18 cellular contexts compared by ENCODE assay signal in the genomic region with DNA sequence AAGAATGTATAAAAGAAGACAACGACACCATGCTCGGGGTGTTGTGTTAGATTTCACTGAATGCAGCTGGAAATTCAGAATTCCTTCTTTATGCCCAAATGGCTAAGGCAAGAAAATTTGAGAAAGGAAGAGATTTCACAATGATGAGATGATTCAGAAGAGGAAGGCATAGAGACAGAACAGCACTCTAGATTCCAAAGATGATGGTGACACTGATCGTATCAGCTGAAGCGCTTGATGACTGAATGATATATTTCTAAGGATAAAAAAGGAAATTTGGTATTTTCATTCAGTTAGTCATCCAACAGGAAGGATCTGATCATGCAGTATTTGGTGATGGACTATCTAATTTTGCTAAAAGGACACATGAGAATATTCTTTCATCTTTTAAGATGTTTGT.
"Had no signal": no experiment of that assay in that cellular context is flagged by ENCODE, and none has a peak within 500 bp of the region (broad histone marks: within the 10 kb centered on the region; RNA-seq: fewer than 3 reads in every experiment).

No MANE protein-coding gene starts in this region.

- H3K36me3 ChIP-seq: esophagus muscularis mucosa, pancreas, tibial artery, upper lobe of left lung, uterus had no signal

- H3K27ac ChIP-seq: epithelial cell of prostate, esophagus muscularis mucosa, foreskin keratinocyte, pancreas, tibial artery, upper lobe of left lung, uterus had no signal

- H3K4me2 ChIP-seq: smooth muscle cell had no signal

- H3K9me3 ChIP-seq: pancreas, upper lobe of left lung, uterus had no signal

- H3K4me3 ChIP-seq: esophagus muscularis mucosa, lung, pancreas, smooth muscle cell, tibial artery, upper lobe of left lung, uterus had no signal

- ATAC-seq: effector memory CD8-positive, alpha-beta T cell; foreskin keratinocyte; left colon; left ventricle myocardium superior; pancreas; right cardiac atrium had no signal

- H3K4me1 ChIP-seq: esophagus muscularis mucosa, foreskin keratinocyte, pancreas, tibial artery, upper lobe of left lung, uterus had no signal

- H3K27me3 ChIP-seq: esophagus muscularis mucosa, pancreas, tibial artery, upper lobe of left lung, uterus had no signal

- DNase-seq: effector memory CD8-positive, alpha-beta T cell; foreskin keratinocyte; left colon; left ventricle myocardium superior; mesendoderm; naive B cell; occipital lobe; pancreas; right cardiac atrium; stimulated activated CD4-positive, alpha-beta T cell treated with anti-CD3 and anti-CD28 coated beads, Interleukin-2, amount 100 ng/mL, for 48 hours; stimulated activated naive CD4-positive, alpha-beta T cell treated with Interleukin-2 at 50 U/mL for 16 hours; tibial artery; upper lobe of left lung; uterus had no signal
